Comparison of ENCODE assay signal across 28 cellular contexts in genomic region chr2:234175649-234176048, GRCh38.
"Had no signal": no experiment of that assay in that cellular context is flagged by ENCODE, and none has a peak within 500 bp of the region (broad histone marks: within the 10 kb centered on the region; RNA-seq: fewer than 3 reads in every experiment).

No MANE protein-coding gene starts in this region.

- H2AFZ ChIP-seq: PC-9 had no signal

- H3K27me3 ChIP-seq: brain microvascular endothelial cell, cardiac muscle cell, SJCRH30 had no signal

- H3K4me3 ChIP-seq: cardiac muscle cell, PC-9, SJCRH30, SK-N-MC had no signal

- H3K36me3 ChIP-seq: brain microvascular endothelial cell, cardiac muscle cell, SJCRH30, WERI-Rb-1 had no signal

- H3K27me3 Mint-ChIP-seq: activated CD8-positive, alpha-beta T cell treated with anti-CD3 and anti-CD28 coated beads for 36 hours; activated naive CD8-positive, alpha-beta T cell had no signal

- H3K4me1 Mint-ChIP-seq: activated CD4-positive, alpha-beta T cell treated with anti-CD3 and anti-CD28 coated beads, Interleukin-2, amount 10 ng/mL, durations not matched to agents 24 days and 14 days; activated naive CD8-positive, alpha-beta T cell treated with anti-CD3 and anti-CD28 coated beads, Interleukin-2, amount 50 U/mL, for 24 hours; central memory CD8-positive, alpha-beta T cell had no signal

- H3K36me3 Mint-ChIP-seq: activated naive CD4-positive, alpha-beta T cell treated with anti-CD3 and anti-CD28 coated beads, Interleukin-2, amount 10 ng/mL, durations not matched to agents 7 days and 5 days; activated naive CD8-positive, alpha-beta T cell had no signal

- H3K27ac ChIP-seq: brain microvascular endothelial cell, cardiac muscle cell, PC-9, SJCRH30, SK-N-MC, WERI-Rb-1 had no signal

- H3K4me2 ChIP-seq: PC-9 had no signal

- H3K9me3 Mint-ChIP-seq: activated CD4-positive, alpha-beta T cell treated with anti-CD3 and anti-CD28 coated beads, Interleukin-2, amount 10 ng/mL, durations not matched to agents 24 days and 14 days; activated CD8-positive, alpha-beta T cell treated with anti-CD3 and anti-CD28 coated beads for 36 hours; activated naive CD4-positive, alpha-beta T cell treated with anti-CD3 and anti-CD28 coated beads, Interleukin-2, amount 10 ng/mL, durations not matched to agents 7 days and 5 days; activated naive CD8-positive, alpha-beta T cell treated with anti-CD3 and anti-CD28 coated beads, Interleukin-2, amount 50 U/mL, for 24 hours; activated T-cell treated with anti-CD3 and anti-CD28 coated beads, Interleukin-2, amount 50 U/mL, for 4 hours; activated T-helper 1 cell treated with anti-CD3 and anti-CD28 coated beads, Interleukin-12 subunit alpha, Interleukin-12 subunit beta, Interleukin-2, Interleukin-4 antibody, amounts not matched to agents 30 ng/mL and 10 ng/mL and 1 ng/mL, durations not matched to agents 14 hours and 24 hours and 36 hours; central memory CD8-positive, alpha-beta T cell had no signal

- H3K27ac Mint-ChIP-seq: activated CD4-positive, alpha-beta T cell treated with anti-CD3 and anti-CD28 coated beads, Interleukin-2, amount 10 ng/mL, durations not matched to agents 24 days and 14 days; activated CD8-positive, alpha-beta T cell treated with anti-CD3 and anti-CD28 coated beads for 36 hours; activated naive CD4-positive, alpha-beta T cell treated with anti-CD3 and anti-CD28 coated beads, Interleukin-2, amount 10 ng/mL, durations not matched to agents 7 days and 5 days; activated naive CD8-positive, alpha-beta T cell; activated naive CD8-positive, alpha-beta T cell treated with anti-CD3 and anti-CD28 coated beads, Interleukin-2, amount 50 U/mL, for 24 hours; activated T-helper 1 cell treated with anti-CD3 and anti-CD28 coated beads, Interleukin-12 subunit alpha, Interleukin-12 subunit beta, Interleukin-2, Interleukin-4 antibody, amounts not matched to agents 30 ng/mL and 10 ng/mL and 1 ng/mL, durations not matched to agents 14 hours and 24 hours and 36 hours had no signal

- H3K4me3 Mint-ChIP-seq: activated CD4-positive, alpha-beta T cell treated with anti-CD3 and anti-CD28 coated beads, Interleukin-2, amount 10 ng/mL, durations not matched to agents 24 days and 14 days; activated CD8-positive, alpha-beta T cell treated with anti-CD3 and anti-CD28 coated beads for 36 hours; activated naive CD4-positive, alpha-beta T cell treated with anti-CD3 and anti-CD28 coated beads, Interleukin-2, amount 10 ng/mL, durations not matched to agents 7 days and 5 days; activated naive CD8-positive, alpha-beta T cell; activated naive CD8-positive, alpha-beta T cell treated with anti-CD3 and anti-CD28 coated beads, Interleukin-2, amount 50 U/mL, for 24 hours; activated T-cell treated with anti-CD3 and anti-CD28 coated beads, Interleukin-2, amount 50 U/mL, for 4 hours; activated T-helper 1 cell treated with anti-CD3 and anti-CD28 coated beads, Interleukin-12 subunit alpha, Interleukin-12 subunit beta, Interleukin-2, Interleukin-4 antibody, amounts not matched to agents 30 ng/mL and 10 ng/mL and 1 ng/mL, durations not matched to agents 14 hours and 24 hours and 36 hours; central memory CD8-positive, alpha-beta T cell had no signal

- ATAC-seq: activated CD8-positive, alpha-beta T cell treated with anti-CD3 and anti-CD28 coated beads for 36 hours; activated naive CD8-positive, alpha-beta T cell treated with anti-CD3 and anti-CD28 coated beads, Interleukin-2, amount 50 U/mL, for 24 hours; activated T-cell treated with anti-CD3 and anti-CD28 coated beads, Interleukin-2, amount 50 U/mL, for 4 hours had no signal

- H3K4me1 ChIP-seq: SJCRH30 had no signal

- DNase-seq: activated CD4-positive, alpha-beta T cell treated with anti-CD3 and anti-CD28 coated beads, Interleukin-2, amount 10 ng/mL, durations not matched to agents 24 days and 14 days; activated CD4-positive, alpha-beta T cell treated with anti-CD3 and anti-CD28 coated beads, Interleukin-2, amount 50 U/mL, for 4 hours; activated CD8-positive, alpha-beta T cell treated with anti-CD3 and anti-CD28 coated beads for 36 hours; activated effector memory CD4-positive, alpha-beta T cell treated with Interleukin-2 at 50 U/mL for 16 hours; activated naive CD4-positive, alpha-beta T cell treated with anti-CD3 and anti-CD28 coated beads, Interleukin-2, amount 10 ng/mL, durations not matched to agents 7 days and 5 days; activated naive CD8-positive, alpha-beta T cell treated with anti-CD3 and anti-CD28 coated beads, Interleukin-2, amount 50 U/mL, for 24 hours; activated T-cell treated with anti-CD3 and anti-CD28 coated beads, Interleukin-2, amount 50 U/mL, for 4 hours; anterior cingulate cortex; brain microvascular endothelial cell; NCI-H1092 treated with DMSO at 0.1 percent for 48 hours; NCI-H1417; NCI-H146; NCI-H187 treated with DMSO at 0.1 percent for 48 hours; NCI-H2081; NCI-H2171 treated with DMSO at 0.1 percent for 48 hours; NCI-H226; NCI-H524 treated with DMSO at 0.1 percent for 48 hours; NK-92 treated with Interleukin-12 subunit alpha and Interleukin-12 subunit beta, amount 100 ng/mL, for 24 hours; PC-9; Right ventricle myocardium superior; SJCRH30; T1000; WERI-Rb-1 had no signal
